15 cellular contexts compared by ENCODE assay signal in genomic region chr14:54625158-54625557, GRCh38. TPM values are rescaled to one million over a fixed set of nuclear protein-coding genes. Genes with fewer than 3 reads are reported as not detected.
DNase-seq lines count a peak whose midpoint lies in the region; TF ChIP-seq lines count a peak whose summit lies in the region.
"Had no signal": no experiment of that assay in that cellular context is flagged by ENCODE, and none has a peak within 500 bp of the region (broad histone marks: within the 10 kb centered on the region; RNA-seq: fewer than 3 reads in every experiment).

No MANE protein-coding gene starts in this region.

- peak overlapping the region; percentile 83 for H3K4me2 ChIP-seq in smooth muscle cell

- TF ChIP-seq CTCF in fibroblast of pulmonary artery (IDR thresholded peaks at IDR 0.05; ENCODE audit: low read length, missing control alignments) (no peak), smooth muscle cell (IDR thresholded peaks at IDR 0.05; ENCODE audit: borderline replicate concordance, insufficient read depth, poor library complexity, severe bottlenecking) (no peak)

- DNase-seq in NOMO-1 (lab: John Stamatoyannopoulos, UW; ENCODE audit: unreplicated experiment in 2 of 2) (peak; percentile 2 to 13), NOMO-1 treated with dmso at 0.1 percent for 144 hours (lab: John Stamatoyannopoulos, UW; ENCODE audit: unreplicated experiment) (no peak), NOMO-1 treated with DMSO at 0.1 percent for 48 hours (lab: John Stamatoyannopoulos, UW; ENCODE audit: unreplicated experiment) (peak; percentile 26), fibroblast of pulmonary artery (ENCODE audit: low read depth) (peak; percentile 42), smooth muscle cell (lab: John Stamatoyannopoulos, UW; ENCODE audit: unreplicated experiment) (no peak), NCI-H1694 treated with DMSO at 0.1 percent for 48 hours (lab: John Stamatoyannopoulos, UW) (no peak), NCI-H2107 treated with DMSO at 0.1 percent for 48 hours (lab: John Stamatoyannopoulos, UW; ENCODE audit: unreplicated experiment) (no peak)
- DNase-seq in effector CD4-positive, alpha-beta T cell: no peak
- DNase-seq: activated naive CD8-positive, alpha-beta T cell treated with anti-CD3 and anti-CD28 coated beads for 36 hours; DMS153; KBM-7; mucosa of descending colon; NCI-H1694; substantia nigra had no signal

- H3K36me3 ChIP-seq in smooth muscle cell (ENCODE audit: low read depth): no peaks in the 10 kb centered on the region

- peaks cover 35% of the 10 kb centered on the region for H3K4me1 ChIP-seq in smooth muscle cell (ENCODE audit: low read depth)

- peak overlapping the region; percentile 94 for H3K27ac ChIP-seq in smooth muscle cell (ENCODE audit: low read depth)

- no peaks in the 10 kb centered on the region for H3K27me3 ChIP-seq in smooth muscle cell (ENCODE audit: low read depth)

- H3K79me2 ChIP-seq in smooth muscle cell (ENCODE audit: low read depth): peaks cover 79% of the 10 kb centered on the region

- 14% methylated on average over 5 of the region's 5 CpGs for WGBS in smooth muscle cell (ENCODE audit: low lambda C conversion rate)

- H3K4me3 ChIP-seq in fibroblast of pulmonary artery (replicated peaks; ENCODE audit: low read depth, low read length) (no peak overlapping the region), smooth muscle cell (peak overlapping the region; percentile 25)
- H3K4me3 ChIP-seq: GM12878, mucosa of descending colon had no signal

- no peaks in the 10 kb centered on the region for H3K9me3 ChIP-seq in smooth muscle cell (replicated peaks; ENCODE audit: low read depth)
- H3K9me3 ChIP-seq: mucosa of descending colon had no signal

- peaks cover 44% of the 10 kb centered on the region for H3F3A ChIP-seq in smooth muscle cell (ENCODE audit: low read depth)

- peaks cover 5% of the 10 kb centered on the region for H4K20me1 ChIP-seq in smooth muscle cell (ENCODE audit: low read depth)

- no peak overlapping the region for H2AFZ ChIP-seq in smooth muscle cell (ENCODE audit: low read depth)

- peak overlapping the region; percentile 86 for H3K9ac ChIP-seq in smooth muscle cell (ENCODE audit: low read depth)

RNA-seq across cellular contexts. Expression of gene SAMD4A, which starts 58.2 kb away (rescaled TPM):
- total RNA-seq in smooth muscle cell: 36.7 and 52.3 TPM in 2 replicates
- polyA plus RNA-seq in smooth muscle cell: 9.2 and 17.6 TPM in 2 replicates

Comparison
In these comparisons a context has a peak if more than half of its experiments do, and no peak if none do; other contexts are left out.
1. DNase-seq: peak in NOMO-1 (2 of 2), NOMO-1 treated with DMSO at 0.1 percent for 48 hours (single experiment) and fibroblast of pulmonary artery (single experiment); none in NOMO-1 treated with dmso at 0.1 percent for 144 hours (single experiment), smooth muscle cell (single experiment), effector CD4-positive, alpha-beta T cell (single experiment), NCI-H1694 treated with DMSO at 0.1 percent for 48 hours (single experiment) and NCI-H2107 treated with DMSO at 0.1 percent for 48 hours (single experiment).